ENCODE assay signal across 8 cellular contexts in the genomic region with DNA sequence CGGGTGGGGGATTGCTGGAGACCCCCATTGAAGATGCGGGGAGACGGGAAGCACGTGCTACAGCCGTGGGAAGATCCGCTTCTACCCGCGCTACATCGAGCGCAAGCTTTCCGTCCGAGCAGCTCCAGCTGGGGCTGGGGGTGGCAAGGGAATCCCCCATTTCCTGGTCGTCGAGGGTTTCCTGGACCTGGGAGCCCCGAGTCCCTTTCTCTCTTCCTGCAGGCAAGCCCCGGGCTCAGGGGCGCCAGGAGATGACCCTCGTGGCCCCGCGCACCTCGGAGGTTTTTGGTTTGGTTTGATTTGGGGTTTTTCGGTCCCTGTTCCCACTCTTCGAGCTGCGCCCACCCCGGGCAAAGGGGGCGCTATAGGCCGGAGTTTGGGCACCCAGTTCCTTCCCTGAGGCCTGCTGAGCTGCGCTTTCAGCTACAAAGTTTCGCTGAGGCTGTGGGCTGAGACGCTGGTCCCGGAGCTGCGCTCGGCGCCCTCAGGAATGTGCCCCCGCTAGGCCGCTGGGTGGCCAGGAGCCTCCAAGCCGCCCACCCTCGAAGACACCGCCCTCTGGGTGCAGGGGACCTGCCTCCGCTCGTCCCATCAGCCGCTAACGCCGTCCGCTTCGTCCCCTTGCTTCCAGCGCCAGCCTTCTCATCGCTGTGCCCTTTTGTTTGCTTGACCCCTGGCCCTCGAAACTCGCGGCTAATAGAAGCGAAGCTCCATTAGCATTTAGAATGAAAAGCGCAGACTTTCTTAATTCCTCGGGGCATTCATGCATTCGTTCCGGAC. TPM values are rescaled to one million over a fixed set of nuclear protein-coding genes. Genes with fewer than 3 reads are reported as not detected.
A peak's percentile ranks its signal among the peaks of the same experiment; 100 is the strongest.
DNase-seq lines count a peak whose midpoint lies in the region; ATAC-seq and TF ChIP-seq lines count a peak whose summit lies in the region.

No MANE protein-coding gene starts in this region.

- POLR2A ChIA-PET in Caco-2 (lab: Charles Lee) = no interaction called here

- H3K36me3 ChIP-seq in Caco-2 (ENCODE audit: control insufficient read depth, insufficient read depth, low read length) = no peaks in the 10 kb centered on the region
- no peaks in the 10 kb centered on the region for H3K36me3 ChIP-seq in mucosa of rectum (ENCODE audit: control insufficient read depth in 2 of 2, insufficient read depth in 2 of 2, low read length in 2 of 2)
- H3K36me3 ChIP-seq in stomach smooth muscle (ENCODE audit: control insufficient read depth in 2 of 2, insufficient read depth in 2 of 2, low read length in 2 of 2) = peaks cover 7% of the 10 kb centered on the region in 2 donors
- H3K36me3 ChIP-seq in MG63 = no peaks in the 10 kb centered on the region

- peaks cover 9% of the 10 kb centered on the region for H3K36me3 Mint-ChIP-seq in Caco-2 (ENCODE audit: insufficient read depth, unreplicated experiment)
- H3K36me3 Mint-ChIP-seq in effector memory CD8-positive, alpha-beta T cell (ENCODE audit: insufficient read depth) = peaks cover 81% of the 10 kb centered on the region

- CTCF ChIA-PET in Caco-2 (lab: Charles Lee) = interaction anchor here (0.7 to 1.5 kb wide), 4 partner anchors 82 to 731 kb away, joined by 4 to 6 read pairs (median 6); no protein-coding TSS in a partner anchor

- H3K27ac ChIP-seq in mucosa of rectum (ENCODE audit: low read depth in 2 of 2, low read length in 2 of 2) (no peak overlapping the region), stomach smooth muscle (ENCODE audit: low read length) (no peak overlapping the region)

- no peaks in the 10 kb centered on the region for H3K9me3 Mint-ChIP-seq in Caco-2 (ENCODE audit: unreplicated experiment)
- H3K9me3 Mint-ChIP-seq in effector memory CD8-positive, alpha-beta T cell = no peaks in the 10 kb centered on the region

- H3K27me3 Mint-ChIP-seq in Caco-2 (ENCODE audit: insufficient read depth, unreplicated experiment) = peaks cover 5% of the 10 kb centered on the region
- peaks cover 10 to 48% of the 10 kb centered on the region in 2 donors for H3K27me3 Mint-ChIP-seq in effector memory CD8-positive, alpha-beta T cell

- no peaks in the 10 kb centered on the region for H3K4me1 Mint-ChIP-seq in Caco-2 (ENCODE audit: low read depth, unreplicated experiment)
- H3K4me1 Mint-ChIP-seq in effector memory CD8-positive, alpha-beta T cell (ENCODE audit: low read depth in 2 of 2) = peaks cover 46 to 49% of the 10 kb centered on the region in 2 donors

- BruUV-seq in Caco-2 (replicated peaks; lab: Mats Ljungman, UMichigan) = no TSS peak

- H3K27me3 ChIP-seq in Caco-2 (replicated peaks; ENCODE audit: control insufficient read depth, insufficient read depth, low read length) (peaks cover 8% of the 10 kb centered on the region), mucosa of rectum (ENCODE audit: control insufficient read depth in 2 of 2, insufficient read depth in 2 of 2, low read length in 2 of 2) (peaks cover 45 to 66% of the 10 kb centered on the region in 2 donors), stomach smooth muscle (ENCODE audit: control insufficient read depth in 1 of 2, insufficient read depth in 2 of 2, low read length in 2 of 2) (peaks cover 5 to 19% of the 10 kb centered on the region in 2 donors), MG63 (peaks cover 6% of the 10 kb centered on the region)

- peak; percentile 4 for ATAC-seq in effector memory CD8-positive, alpha-beta T cell (replicated peaks)
- ATAC-seq in HG03139 (IDR thresholded peaks at IDR 0.05; ENCODE audit: unreplicated experiment) = no peak

- H3K9ac ChIP-seq in mucosa of rectum (ENCODE audit: low read depth in 1 of 2, low read length in 2 of 2) (no peak overlapping the region), stomach smooth muscle (ENCODE audit: low read length in 2 of 2) (peak overlapping the region; percentile 36 to 87)

- H3K4me3 Mint-ChIP-seq in Caco-2 (ENCODE audit: unreplicated experiment) = peak overlapping the region; percentile 72
- peak overlapping the region; percentile 94 to 98 for H3K4me3 Mint-ChIP-seq in effector memory CD8-positive, alpha-beta T cell

- H3K4me3 ChIP-seq in Caco-2 (ENCODE audit: low read depth, low read length) = peak overlapping the region; percentile 95
- H3K4me3 ChIP-seq in mucosa of rectum (ENCODE audit: low read length in 2 of 2) = peak overlapping the region; percentile 84 to 99
- H3K4me3 ChIP-seq in stomach smooth muscle (ENCODE audit: low read length in 2 of 2) = peak overlapping the region; percentile 85 to 92
- no peak overlapping the region for H3K4me3 ChIP-seq in MG63

- DNase-seq in Caco-2 (peak; percentile 52 to 72), HuH-7 (ENCODE audit: low spot score) (peak; percentile 88), MG63 (no peak)
- DNase-seq in activated CD4-positive, alpha-beta T cell treated with anti-CD3 and anti-CD28 coated beads, Interleukin-2, amount 50 U/mL, for 48 hours = peak; percentile 73 to 81
- DNase-seq in effector memory CD8-positive, alpha-beta T cell = peak; percentile 73 to 75 (median 74)

- H3K4me1 ChIP-seq in Caco-2 (no peaks in the 10 kb centered on the region; the same call in 1 of the 2 replicates), mucosa of rectum (ENCODE audit: control insufficient read depth in 2 of 2, insufficient read depth in 2 of 2, low read length in 2 of 2) (peaks cover 43% of the 10 kb centered on the region in 2 donors), stomach smooth muscle (ENCODE audit: control insufficient read depth, insufficient read depth, low read length) (peaks cover 31% of the 10 kb centered on the region)

- no peak overlapping the region for H3K27ac Mint-ChIP-seq in Caco-2 (ENCODE audit: unreplicated experiment)
- peak overlapping the region; percentile 98 to 99 for H3K27ac Mint-ChIP-seq in effector memory CD8-positive, alpha-beta T cell

- TF ChIP-seq CTCF in Caco-2 (IDR thresholded peaks at IDR 0.05; ENCODE audit: insufficient read depth in 1 of 2, low read depth in 1 of 2, low read length in 1 of 2, severe bottlenecking in 1 of 2, unreplicated experiment in 1 of 2) = peak; percentile 49 to 58

- no peaks in the 10 kb centered on the region for H3K9me3 ChIP-seq in Caco-2
- H3K9me3 ChIP-seq in mucosa of rectum (ENCODE audit: control insufficient read depth in 2 of 2, low read length in 2 of 2) = no peaks in the 10 kb centered on the region
- H3K9me3 ChIP-seq in stomach smooth muscle (ENCODE audit: control insufficient read depth in 2 of 2, low read length in 2 of 2) = no peaks in the 10 kb centered on the region
- H3K9me3 ChIP-seq in MG63 = no peaks in the 10 kb centered on the region

- intact Hi-C loops in Caco-2 (cut with micrococcal nuclease; ENCODE audit: unreplicated experiment) = loop anchor here (5.0 to 10.0 kb wide), 6 partner anchors 143 to 773 kb away; partner anchors contain the start of genes ALG2 and SEC61B

RNA-seq across cellular contexts. Expression of gene NR4A3, which starts 2.9 kb away (rescaled TPM):
- total RNA-seq in Caco-2 (2022) = 0.39 and 0.44 TPM in 2 replicates
- total RNA-seq in MG63 (2014; rRNA removed; shearing (Covaris generic); ENCODE audit: low replicate concordance) = not detected in 2 replicates

Comparison
In these comparisons a context has a peak if more than half of its experiments do, and no peak if none do; other contexts are left out.
1. H3K9ac ChIP-seq: peak in stomach smooth muscle (2 of 2); none in mucosa of rectum (0 of 2).